Comparison of ENCODE assay signal across 21 cellular contexts in the genomic region with DNA sequence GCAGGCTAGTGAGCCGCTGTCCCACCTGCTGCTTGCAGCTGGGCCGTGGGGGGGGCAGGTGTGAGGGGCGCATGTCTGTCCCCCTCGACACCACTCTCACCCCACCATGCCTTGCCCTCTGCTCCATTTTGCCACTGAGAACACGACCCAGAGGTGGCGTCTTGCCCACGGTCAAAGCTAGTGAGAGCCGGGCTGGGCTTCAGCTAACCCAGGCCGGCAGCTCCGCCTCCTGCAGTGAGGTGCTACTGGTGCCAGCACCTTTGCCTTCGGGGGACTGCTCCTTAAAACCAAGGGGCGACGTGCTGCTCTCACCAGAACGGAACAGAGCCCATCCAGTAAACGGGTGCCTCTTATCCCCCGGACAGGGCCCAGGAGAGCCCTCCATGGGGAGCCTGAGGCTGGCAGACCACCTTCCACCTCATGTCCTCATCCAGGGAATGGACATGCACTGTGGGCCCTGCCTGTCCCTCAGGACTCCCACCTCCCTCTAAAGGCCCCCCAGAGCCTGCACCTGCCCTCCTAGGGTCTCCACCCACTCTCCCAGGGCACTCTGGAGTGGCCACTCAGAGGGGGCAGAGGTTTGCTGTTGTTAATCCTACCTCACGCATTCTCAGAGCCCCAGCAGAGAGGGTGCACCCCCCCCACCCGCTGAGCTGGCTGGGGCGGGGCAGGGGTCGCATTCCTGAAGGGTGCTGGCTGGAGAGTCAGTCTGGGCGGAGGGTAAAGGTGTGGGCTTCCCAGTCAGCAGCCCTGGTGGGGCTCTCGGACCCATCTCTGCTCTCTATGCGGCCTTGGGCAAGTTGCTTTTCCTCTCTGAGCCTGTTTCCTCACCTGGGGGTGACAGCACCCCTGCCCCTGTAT. TPM values are rescaled to one million over a fixed set of nuclear protein-coding genes. Genes with fewer than 3 reads are reported as not detected.
DNase-seq lines count a peak whose midpoint lies in the region; ATAC-seq and TF ChIP-seq lines count a peak whose summit lies in the region.
"Had no signal": no experiment of that assay in that cellular context is flagged by ENCODE, and none has a peak within 500 bp of the region (broad histone marks: within the 10 kb centered on the region; RNA-seq: fewer than 3 reads in every experiment).

No MANE protein-coding gene starts in this region.

- peak overlapping the region; percentile 45 for H3K27ac Mint-ChIP-seq in progenitor cell of endocrine pancreas
- H3K27ac Mint-ChIP-seq in stimulated activated memory B cell treated with anti-CD40 and anti-IgM and Interleukin-4, amounts not matched to agents 10 μg/mL and 1 μg/mL and 100 μg/mL, for 72 hours, result no peak overlapping the region
- H3K27ac Mint-ChIP-seq: B cell, CD14-positive monocyte, HFFc6 had no signal

- peak overlapping the region; percentile 16 for H3K4me3 Mint-ChIP-seq in progenitor cell of endocrine pancreas (ENCODE audit: low read depth)
- no peak overlapping the region for H3K4me3 Mint-ChIP-seq in stimulated activated memory B cell treated with anti-CD40 and anti-IgM and Interleukin-4, amounts not matched to agents 10 μg/mL and 1 μg/mL and 100 μg/mL, for 72 hours
- H3K4me3 Mint-ChIP-seq: B cell, CD14-positive monocyte, HFFc6 had no signal

- H3K9me3 Mint-ChIP-seq in progenitor cell of endocrine pancreas (ENCODE audit: low read depth), result no peaks in the 10 kb centered on the region
- H3K9me3 Mint-ChIP-seq in stimulated activated memory B cell treated with anti-CD40 and anti-IgM and Interleukin-4, amounts not matched to agents 10 μg/mL and 1 μg/mL and 100 μg/mL, for 72 hours, result peaks cover 4% of the 10 kb centered on the region
- H3K9me3 Mint-ChIP-seq: HFFc6 had no signal

- H3K27me3 Mint-ChIP-seq in progenitor cell of endocrine pancreas, result peaks cover 4% of the 10 kb centered on the region
- peaks cover 28% of the 10 kb centered on the region for H3K27me3 Mint-ChIP-seq in stimulated activated memory B cell treated with anti-CD40 and anti-IgM and Interleukin-4, amounts not matched to agents 10 μg/mL and 1 μg/mL and 100 μg/mL, for 72 hours

- POLR2A ChIA-PET in HEK293 (lab: Yijun Ruan, JAX), result no interaction called here

- TF ChIP-seq CTCF in HEK293 (tag by site-specific recombination; IDR thresholded peaks at IDR 0.05) (no peak), RWPE2 (IDR thresholded peaks at IDR 0.05; ENCODE audit: poor library complexity, severe bottlenecking) (no peak), progenitor cell of endocrine pancreas (IDR thresholded peaks at IDR 0.05; ENCODE audit: unreplicated experiment) (no peak)

- H3K27ac ChIP-seq in HEK293 (ENCODE audit: extremely low read depth, low read depth, low read length), result no peak overlapping the region
- H3K27ac ChIP-seq in RWPE2 (ENCODE audit: poor library complexity, severe bottlenecking), result no peak overlapping the region
- H3K27ac ChIP-seq: A549, SJCRH30 had no signal

- H3K27me3 ChIP-seq in RWPE2 (ENCODE audit: insufficient read depth, poor library complexity, severe bottlenecking), result no peaks in the 10 kb centered on the region

- peak; percentile 85 for DNase-seq in RWPE2 (ENCODE audit: low spot score)
- no peak for DNase-seq in progenitor cell of endocrine pancreas (ENCODE audit: low spot score, unreplicated experiment)
- DNase-seq: EL, GF-D8, HFFc6, KBM-7, MM.1S, NCI-H1092, NCI-H1436, NCI-H187 treated with DMSO at 0.1 percent for 48 hours, NCI-H2107, NCI-H510A, NCI-H748 treated with DMSO at 0.1 percent for 48 hours, SJCRH30 had no signal

- no peaks in the 10 kb centered on the region for H3K9me3 ChIP-seq in HEK293 (ENCODE audit: control insufficient read depth, insufficient read depth, low read depth, low read length)
- H3K9me3 ChIP-seq in RWPE2 (ENCODE audit: severe bottlenecking), result no peaks in the 10 kb centered on the region
- H3K9me3 ChIP-seq: A549, SJCRH30 had no signal

- H3K4me1 ChIP-seq in HEK293 (ENCODE audit: control insufficient read depth, insufficient read depth, low read length) (no peaks in the 10 kb centered on the region), RWPE2 (ENCODE audit: insufficient read depth, poor library complexity, severe bottlenecking) (peaks cover 9% of the 10 kb centered on the region)
- H3K4me1 ChIP-seq: A549, SJCRH30 had no signal

- H3K36me3 ChIP-seq in HEK293 (ENCODE audit: control insufficient read depth in 2 of 2, insufficient read depth in 1 of 2, low read length in 2 of 2), result no peaks in the 10 kb centered on the region
- no peaks in the 10 kb centered on the region for H3K36me3 ChIP-seq in RWPE2 (ENCODE audit: low read depth)
- H3K36me3 ChIP-seq: SJCRH30 had no signal

- CTCF ChIA-PET in HEK293 (lab: Yijun Ruan, JAX), result interaction anchor here (0.6 to 1.7 kb wide), 3 partner anchors 13 to 194 kb away, joined by 3 to 5 read pairs (median 3); no protein-coding TSS in a partner anchor

- H3K4me3 ChIP-seq in HEK293 (ENCODE audit: low read depth, low read length) (no peak overlapping the region), RWPE2 (ENCODE audit: severe bottlenecking) (no peak overlapping the region)
- H3K4me3 ChIP-seq: A549, SJCRH30 had no signal

- peaks cover 28% of the 10 kb centered on the region for H3K4me1 Mint-ChIP-seq in progenitor cell of endocrine pancreas (ENCODE audit: low read depth)
- no peaks in the 10 kb centered on the region for H3K4me1 Mint-ChIP-seq in stimulated activated memory B cell treated with anti-CD40 and anti-IgM and Interleukin-4, amounts not matched to agents 10 μg/mL and 1 μg/mL and 100 μg/mL, for 72 hours
- H3K4me1 Mint-ChIP-seq: B cell, CD14-positive monocyte had no signal

- peaks cover 2% of the 10 kb centered on the region for H3K36me3 Mint-ChIP-seq in progenitor cell of endocrine pancreas (ENCODE audit: insufficient read depth)
- H3K36me3 Mint-ChIP-seq in stimulated activated memory B cell treated with anti-CD40 and anti-IgM and Interleukin-4, amounts not matched to agents 10 μg/mL and 1 μg/mL and 100 μg/mL, for 72 hours, result no peaks in the 10 kb centered on the region
- H3K36me3 Mint-ChIP-seq: CD14-positive monocyte had no signal

- ATAC-seq in RWPE2 (ENCODE audit: low read depth), result no peak
- no peak for ATAC-seq in GM21723 (IDR thresholded peaks at IDR 0.05; ENCODE audit: unreplicated experiment)
- ATAC-seq in stimulated activated memory B cell treated with anti-CD40 and anti-IgM and Interleukin-4, amounts not matched to agents 10 μg/mL and 1 μg/mL and 100 μg/mL, for 72 hours, result no peak
- ATAC-seq: Panc1 had no signal

TF ChIP-seq in HEK293, 187 proteins besides CTCF, POLR2A, EP300 and RAD21:
- TF ChIP-seq, protein P1, sequence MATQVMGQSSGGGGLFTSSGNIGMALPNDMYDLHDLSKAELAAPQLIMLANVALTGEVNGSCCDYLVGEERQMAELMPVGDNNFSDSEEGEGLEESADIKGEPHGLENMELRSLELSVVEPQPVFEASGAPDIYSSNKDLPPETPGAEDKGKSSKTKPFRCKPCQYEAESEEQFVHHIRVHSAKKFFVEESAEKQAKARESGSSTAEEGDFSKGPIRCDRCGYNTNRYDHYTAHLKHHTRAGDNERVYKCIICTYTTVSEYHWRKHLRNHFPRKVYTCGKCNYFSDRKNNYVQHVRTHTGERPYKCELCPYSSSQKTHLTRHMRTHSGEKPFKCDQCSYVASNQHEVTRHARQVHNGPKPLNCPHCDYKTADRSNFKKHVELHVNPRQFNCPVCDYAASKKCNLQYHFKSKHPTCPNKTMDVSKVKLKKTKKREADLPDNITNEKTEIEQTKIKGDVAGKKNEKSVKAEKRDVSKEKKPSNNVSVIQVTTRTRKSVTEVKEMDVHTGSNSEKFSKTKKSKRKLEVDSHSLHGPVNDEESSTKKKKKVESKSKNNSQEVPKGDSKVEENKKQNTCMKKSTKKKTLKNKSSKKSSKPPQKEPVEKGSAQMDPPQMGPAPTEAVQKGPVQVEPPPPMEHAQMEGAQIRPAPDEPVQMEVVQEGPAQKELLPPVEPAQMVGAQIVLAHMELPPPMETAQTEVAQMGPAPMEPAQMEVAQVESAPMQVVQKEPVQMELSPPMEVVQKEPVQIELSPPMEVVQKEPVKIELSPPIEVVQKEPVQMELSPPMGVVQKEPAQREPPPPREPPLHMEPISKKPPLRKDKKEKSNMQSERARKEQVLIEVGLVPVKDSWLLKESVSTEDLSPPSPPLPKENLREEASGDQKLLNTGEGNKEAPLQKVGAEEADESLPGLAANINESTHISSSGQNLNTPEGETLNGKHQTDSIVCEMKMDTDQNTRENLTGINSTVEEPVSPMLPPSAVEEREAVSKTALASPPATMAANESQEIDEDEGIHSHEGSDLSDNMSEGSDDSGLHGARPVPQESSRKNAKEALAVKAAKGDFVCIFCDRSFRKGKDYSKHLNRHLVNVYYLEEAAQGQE (tag by site-specific recombination; IDR thresholded peaks at IDR 0.05), result no peak
- TF ChIP-seq GLIS1 (tag by site-specific recombination; IDR thresholded peaks at IDR 0.05) (peak; percentile 95), ZBTB7A (tag by site-specific recombination; IDR thresholded peaks at IDR 0.05; ENCODE audit: low read depth) (no peak), ZIC2 (tag by site-specific recombination; IDR thresholded peaks at IDR 0.05) (no peak), ZBTB1 (tag by site-specific recombination; IDR thresholded peaks at IDR 0.05) (no peak), ZFP37 (tag by site-specific recombination; IDR thresholded peaks at IDR 0.05) (no peak), KLF1 (tag by site-specific recombination; IDR thresholded peaks at IDR 0.05) (0 out of 2 replicates have a peak, but pooled peaks have one; percentile 51), FEZF1 (tag by site-specific recombination; IDR thresholded peaks at IDR 0.05) (no peak)
- TF ChIP-seq, protein P2, sequence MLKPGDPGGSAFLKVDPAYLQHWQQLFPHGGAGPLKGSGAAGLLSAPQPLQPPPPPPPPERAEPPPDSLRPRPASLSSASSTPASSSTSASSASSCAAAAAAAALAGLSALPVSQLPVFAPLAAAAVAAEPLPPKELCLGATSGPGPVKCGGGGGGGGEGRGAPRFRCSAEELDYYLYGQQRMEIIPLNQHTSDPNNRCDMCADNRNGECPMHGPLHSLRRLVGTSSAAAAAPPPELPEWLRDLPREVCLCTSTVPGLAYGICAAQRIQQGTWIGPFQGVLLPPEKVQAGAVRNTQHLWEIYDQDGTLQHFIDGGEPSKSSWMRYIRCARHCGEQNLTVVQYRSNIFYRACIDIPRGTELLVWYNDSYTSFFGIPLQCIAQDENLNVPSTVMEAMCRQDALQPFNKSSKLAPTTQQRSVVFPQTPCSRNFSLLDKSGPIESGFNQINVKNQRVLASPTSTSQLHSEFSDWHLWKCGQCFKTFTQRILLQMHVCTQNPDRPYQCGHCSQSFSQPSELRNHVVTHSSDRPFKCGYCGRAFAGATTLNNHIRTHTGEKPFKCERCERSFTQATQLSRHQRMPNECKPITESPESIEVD (tag by site-specific recombination; IDR thresholded peaks at IDR 0.05), result no peak
TF ChIP-seq in HEK293: peak in this region for 2.

RNA-seq across cellular contexts. Expression of a gene that starts 2.9 kb away (rescaled TPM):
- total RNA-seq in progenitor cell of endocrine pancreas, result 14.4 and 17.5 TPM in 2 replicates
- total RNA-seq: B cell, HFFc6, SJCRH30 had no signal

RNA-seq across cellular contexts. Expression of a gene that starts 17.4 kb away (rescaled TPM):
- total RNA-seq in progenitor cell of endocrine pancreas, result 20.4 and 21.7 TPM in 2 replicates

RNA-seq across cellular contexts. Expression of a gene that starts 37.6 kb away (rescaled TPM):
- total RNA-seq in progenitor cell of endocrine pancreas, result 1,160 and 1,251 TPM in 2 replicates

RNA-seq across cellular contexts. Expression of a gene that starts 51.3 kb away (rescaled TPM):
- total RNA-seq in progenitor cell of endocrine pancreas, result 3.8 and 4.8 TPM in 2 replicates
- total RNA-seq: B cell, HFFc6, SJCRH30 had no signal

RNA-seq across cellular contexts. Expression of a gene that starts 57.4 kb away (rescaled TPM):
- total RNA-seq in progenitor cell of endocrine pancreas, result 248 and 252 TPM in 2 replicates
